In the genomic region with DNA sequence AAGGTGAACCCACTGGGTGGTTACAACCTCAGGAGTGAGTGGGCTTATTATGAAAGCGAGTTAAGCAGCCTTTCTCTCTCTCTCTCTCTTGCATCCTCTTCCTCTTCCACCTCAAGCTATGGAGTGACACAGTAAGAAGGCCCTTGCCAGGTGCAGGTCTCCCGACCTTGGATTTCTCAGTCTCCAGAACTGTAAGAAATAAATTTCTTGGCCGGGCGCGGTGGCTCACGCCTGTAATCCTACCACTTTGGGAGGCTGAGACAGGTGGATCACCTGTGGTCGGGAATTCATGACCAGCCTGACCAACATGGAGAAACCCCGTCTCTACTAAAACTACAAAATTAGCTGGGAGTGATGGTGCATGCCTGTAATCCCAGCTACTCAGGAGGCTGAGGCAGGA, we compare ENCODE assay signal across 8 cellular contexts. TPM values are rescaled to one million over a fixed set of nuclear protein-coding genes. Genes with fewer than 3 reads are reported as not detected.
"Had no signal": no experiment of that assay in that cellular context is flagged by ENCODE, and none has a peak within 500 bp of the region (broad histone marks: within the 10 kb centered on the region; RNA-seq: fewer than 3 reads in every experiment).

No MANE protein-coding gene starts in this region.

- H3K4me3 ChIP-seq: GM12878 had no signal

- DNase-seq: GDM1 had no signal

- ATAC-seq: GM12878 had no signal

- FAIRE-seq: G401.6, GM12878, GM12891, GM12892, GM18507, GM19239 had no signal

RNA-seq across cellular contexts. Expression of a gene that starts 14.4 kb away (rescaled TPM):
- total RNA-seq: G401, GM12878 had no signal
- polyA plus RNA-seq: GM12878 had no signal
